ENCODE assay signal across 10 cellular contexts in genomic region chr1:245085508-245086095, GRCh38.
DNase-seq lines count a peak whose midpoint lies in the region; ATAC-seq and FAIRE-seq lines count a peak whose summit lies in the region.
"Had no signal": no experiment of that assay in that cellular context is flagged by ENCODE, and none has a peak within 500 bp of the region (broad histone marks: within the 10 kb centered on the region; RNA-seq: fewer than 3 reads in every experiment).

No MANE protein-coding gene starts in this region.

- H3K36me3 ChIP-seq in ACC112 (ENCODE audit: insufficient read depth, low read length): no peaks in the 10 kb centered on the region; the same call in 1 of the 2 replicates
- H3K36me3 ChIP-seq: HAP-1 had no signal

- H3K4me1 ChIP-seq in ACC112 (ENCODE audit: control insufficient read depth, insufficient read depth, low read length, unreplicated experiment): peaks cover 24% of the 10 kb centered on the region
- H3K4me1 ChIP-seq: HAP-1 had no signal

- H2AFZ ChIP-seq in ACC112 (ENCODE audit: low read length, unreplicated experiment): peak overlapping the region; percentile 52

- peak overlapping the region; percentile 87 for H3K27ac ChIP-seq in ACC112 (ENCODE audit: low read depth, low read length)

- DNase-seq in HTR-8/SVneo (ENCODE audit: insufficient read length, low spot score): peak; percentile 71
- DNase-seq in activated gamma-delta T cell treated with Interleukin-2 at 50 U/mL for 16 hours: no peak
- DNase-seq in inferior parietal cortex (ENCODE audit: extremely low spot score): no peak
- no peak for DNase-seq in amygdala (lab: John Stamatoyannopoulos, UW)
- DNase-seq: NCI-H1417 had no signal

- H3K27me3 ChIP-seq in ACC112 (ENCODE audit: insufficient read depth, low read length): no peaks in the 10 kb centered on the region

- ATAC-seq in GM19324 (IDR thresholded peaks at IDR 0.05; ENCODE audit: low FRiP score, unreplicated experiment): peak; percentile 60
- peak; percentile 93 for ATAC-seq in esophagus mucosa
- no peak for ATAC-seq in GM18511 (IDR thresholded peaks at IDR 0.05; ENCODE audit: unreplicated experiment)

- H3K79me2 ChIP-seq in ACC112 (ENCODE audit: control insufficient read depth, insufficient read depth, low read length, unreplicated experiment): no peaks in the 10 kb centered on the region

- peak; percentile 9 for FAIRE-seq in HTR-8/SVneo (lab: Jason Lieb, UNC)

- H3K4me3 ChIP-seq in ACC112 (ENCODE audit: low read depth, low read length): no peak overlapping the region
- H3K4me3 ChIP-seq: HAP-1 had no signal
